Comparison of ENCODE assay signal across 1 cellular context in the genomic region with DNA sequence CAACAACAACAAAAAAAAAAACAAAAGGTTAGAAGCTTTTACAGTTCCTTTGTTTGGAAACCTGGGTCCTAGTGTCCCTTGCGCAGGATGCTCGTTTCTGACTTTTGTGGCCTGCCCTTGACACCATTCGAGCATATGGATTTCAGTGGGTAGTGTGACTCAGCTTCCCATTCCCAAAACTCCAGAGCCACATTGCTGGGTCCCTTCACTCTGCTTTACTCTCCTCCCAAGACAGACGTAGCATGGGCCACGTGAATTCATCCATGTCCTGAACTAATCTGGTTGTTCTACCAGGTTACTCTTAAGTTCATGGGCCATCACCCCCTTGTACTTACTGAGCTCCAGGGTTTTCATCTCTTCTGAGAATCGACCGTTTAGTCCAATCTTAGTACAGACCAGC.
TF ChIP-seq lines count a peak whose summit lies in the region.

No MANE protein-coding gene starts in this region.

TF ChIP-seq in GM12878, 131 proteins besides CTCF, POLR2A, EP300 and RAD21:
- TF ChIP-seq, protein P1, sequence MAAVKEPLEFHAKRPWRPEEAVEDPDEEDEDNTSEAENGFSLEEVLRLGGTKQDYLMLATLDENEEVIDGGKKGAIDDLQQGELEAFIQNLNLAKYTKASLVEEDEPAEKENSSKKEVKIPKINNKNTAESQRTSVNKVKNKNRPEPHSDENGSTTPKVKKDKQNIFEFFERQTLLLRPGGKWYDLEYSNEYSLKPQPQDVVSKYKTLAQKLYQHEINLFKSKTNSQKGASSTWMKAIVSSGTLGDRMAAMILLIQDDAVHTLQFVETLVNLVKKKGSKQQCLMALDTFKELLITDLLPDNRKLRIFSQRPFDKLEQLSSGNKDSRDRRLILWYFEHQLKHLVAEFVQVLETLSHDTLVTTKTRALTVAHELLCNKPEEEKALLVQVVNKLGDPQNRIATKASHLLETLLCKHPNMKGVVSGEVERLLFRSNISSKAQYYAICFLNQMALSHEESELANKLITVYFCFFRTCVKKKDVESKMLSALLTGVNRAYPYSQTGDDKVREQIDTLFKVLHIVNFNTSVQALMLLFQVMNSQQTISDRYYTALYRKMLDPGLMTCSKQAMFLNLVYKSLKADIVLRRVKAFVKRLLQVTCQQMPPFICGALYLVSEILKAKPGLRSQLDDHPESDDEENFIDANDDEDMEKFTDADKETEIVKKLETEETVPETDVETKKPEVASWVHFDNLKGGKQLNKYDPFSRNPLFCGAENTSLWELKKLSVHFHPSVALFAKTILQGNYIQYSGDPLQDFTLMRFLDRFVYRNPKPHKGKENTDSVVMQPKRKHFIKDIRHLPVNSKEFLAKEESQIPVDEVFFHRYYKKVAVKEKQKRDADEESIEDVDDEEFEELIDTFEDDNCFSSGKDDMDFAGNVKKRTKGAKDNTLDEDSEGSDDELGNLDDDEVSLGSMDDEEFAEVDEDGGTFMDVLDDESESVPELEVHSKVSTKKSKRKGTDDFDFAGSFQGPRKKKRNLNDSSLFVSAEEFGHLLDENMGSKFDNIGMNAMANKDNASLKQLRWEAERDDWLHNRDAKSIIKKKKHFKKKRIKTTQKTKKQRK (IDR thresholded peaks at IDR 0.05; ENCODE audit: low read depth, low read length), result no peak
- TF ChIP-seq, protein P2, sequence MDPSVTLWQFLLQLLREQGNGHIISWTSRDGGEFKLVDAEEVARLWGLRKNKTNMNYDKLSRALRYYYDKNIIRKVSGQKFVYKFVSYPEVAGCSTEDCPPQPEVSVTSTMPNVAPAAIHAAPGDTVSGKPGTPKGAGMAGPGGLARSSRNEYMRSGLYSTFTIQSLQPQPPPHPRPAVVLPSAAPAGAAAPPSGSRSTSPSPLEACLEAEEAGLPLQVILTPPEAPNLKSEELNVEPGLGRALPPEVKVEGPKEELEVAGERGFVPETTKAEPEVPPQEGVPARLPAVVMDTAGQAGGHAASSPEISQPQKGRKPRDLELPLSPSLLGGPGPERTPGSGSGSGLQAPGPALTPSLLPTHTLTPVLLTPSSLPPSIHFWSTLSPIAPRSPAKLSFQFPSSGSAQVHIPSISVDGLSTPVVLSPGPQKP (IDR thresholded peaks at IDR 0.05; ENCODE audit: low read depth, low read length), result no peak
- no peak for TF ChIP-seq PML (IDR thresholded peaks at IDR 0.05; ENCODE audit: low read length)
- TF ChIP-seq ZZZ3 (IDR thresholded peaks at IDR 0.05; ENCODE audit: control insufficient read depth, insufficient read length, low read depth), result no peak
- TF ChIP-seq CBFB (IDR thresholded peaks at IDR 0.05; ENCODE audit: low read depth), result no peak
- TF ChIP-seq MEF2A (IDR thresholded peaks at IDR 0.05; ENCODE audit: insufficient read depth, low read depth, low read length), result no peak
- TF ChIP-seq ZNF217 (IDR thresholded peaks at IDR 0.05), result no peak
- TF ChIP-seq BMI1 (IDR thresholded peaks at IDR 0.05; ENCODE audit: borderline replicate concordance), result no peak
- no peak for TF ChIP-seq SREBF2 (IDR thresholded peaks at IDR 0.05; ENCODE audit: low read length)
- TF ChIP-seq, protein P3, sequence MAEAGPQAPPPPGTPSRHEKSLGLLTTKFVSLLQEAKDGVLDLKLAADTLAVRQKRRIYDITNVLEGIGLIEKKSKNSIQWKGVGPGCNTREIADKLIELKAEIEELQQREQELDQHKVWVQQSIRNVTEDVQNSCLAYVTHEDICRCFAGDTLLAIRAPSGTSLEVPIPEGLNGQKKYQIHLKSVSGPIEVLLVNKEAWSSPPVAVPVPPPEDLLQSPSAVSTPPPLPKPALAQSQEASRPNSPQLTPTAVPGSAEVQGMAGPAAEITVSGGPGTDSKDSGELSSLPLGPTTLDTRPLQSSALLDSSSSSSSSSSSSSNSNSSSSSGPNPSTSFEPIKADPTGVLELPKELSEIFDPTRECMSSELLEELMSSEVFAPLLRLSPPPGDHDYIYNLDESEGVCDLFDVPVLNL (IDR thresholded peaks at IDR 0.05; ENCODE audit: low read depth, low read length), result no peak
- TF ChIP-seq FOS (IDR thresholded peaks at IDR 0.05; ENCODE audit: borderline replicate concordance, extremely low read depth, insufficient read length), result no peak
- TF ChIP-seq HDAC2 (IDR thresholded peaks at IDR 0.05), result no peak
- TF ChIP-seq, protein P4, sequence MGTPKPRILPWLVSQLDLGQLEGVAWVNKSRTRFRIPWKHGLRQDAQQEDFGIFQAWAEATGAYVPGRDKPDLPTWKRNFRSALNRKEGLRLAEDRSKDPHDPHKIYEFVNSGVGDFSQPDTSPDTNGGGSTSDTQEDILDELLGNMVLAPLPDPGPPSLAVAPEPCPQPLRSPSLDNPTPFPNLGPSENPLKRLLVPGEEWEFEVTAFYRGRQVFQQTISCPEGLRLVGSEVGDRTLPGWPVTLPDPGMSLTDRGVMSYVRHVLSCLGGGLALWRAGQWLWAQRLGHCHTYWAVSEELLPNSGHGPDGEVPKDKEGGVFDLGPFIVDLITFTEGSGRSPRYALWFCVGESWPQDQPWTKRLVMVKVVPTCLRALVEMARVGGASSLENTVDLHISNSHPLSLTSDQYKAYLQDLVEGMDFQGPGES (IDR thresholded peaks at IDR 0.05), result no peak
- no peak for TF ChIP-seq SIN3A (IDR thresholded peaks at IDR 0.05; ENCODE audit: low read depth, low read length)
- no peak for TF ChIP-seq CBX5 (IDR thresholded peaks at IDR 0.05; ENCODE audit: low read depth)
